Comparison of ENCODE assay signal across 1 cellular context in genomic region chr7:45111298-45112223, GRCh38.
TF ChIP-seq lines count a peak whose summit lies in the region.

TSS of gene TBRG4 (minus strand) at chr7:45111697. CDS start at chr7:45109237, 2,460 bp downstream.

TF ChIP-seq in GM12878, 131 proteins besides CTCF, POLR2A, EP300 and RAD21 (continued from another document and continues in another):
- no peak for TF ChIP-seq BCL3 (IDR thresholded peaks at IDR 0.05; ENCODE audit: borderline replicate concordance, insufficient read depth, low read depth, low read length, poor library complexity, severe bottlenecking)
- TF ChIP-seq NRF1 (conservative IDR thresholded peaks at IDR 0.05; ENCODE audit: low read depth, low read length) = no peak
- peak; percentile 27; the same call in 1 of the 2 replicates for TF ChIP-seq ATF2 (IDR thresholded peaks at IDR 0.05; ENCODE audit: low read length)
- peak; percentile 88 for TF ChIP-seq E4F1 (IDR thresholded peaks at IDR 0.05; ENCODE audit: borderline replicate concordance, partially characterized antibody)
- TF ChIP-seq HDAC2 (IDR thresholded peaks at IDR 0.05) = 0 out of 2 replicates have a peak, but pooled peaks have one; percentile 28
- TF ChIP-seq MYC (IDR thresholded peaks at IDR 0.05; ENCODE audit: insufficient read depth, insufficient read length, insufficient replicate concordance, low read length, severe bottlenecking) = peak; percentile 99
- no peak for TF ChIP-seq SPI1 (IDR thresholded peaks at IDR 0.05; ENCODE audit: borderline replicate concordance, insufficient read depth, low read depth, low read length)
- no peak for TF ChIP-seq RAD51 (IDR thresholded peaks at IDR 0.05)
- no peak for TF ChIP-seq SREBF1 (IDR thresholded peaks at IDR 0.05; ENCODE audit: low read length)
- TF ChIP-seq ASH2L (IDR thresholded peaks at IDR 0.05; ENCODE audit: borderline replicate concordance, low read depth) = no peak
- peak; percentile 98 for TF ChIP-seq POLR2AphosphoS5 (IDR thresholded peaks at IDR 0.05; ENCODE audit: low read length)
- TF ChIP-seq RFX5 (IDR thresholded peaks at IDR 0.05; ENCODE audit: low read depth, low read length) = no peak
- peak; percentile 90; the same call in 1 of the 2 replicates for TF ChIP-seq TAF1 (IDR thresholded peaks at IDR 0.05; ENCODE audit: borderline replicate concordance, low read depth, low read length)
- no peak; the same call in 1 of the 2 replicates for TF ChIP-seq BCL11A (IDR thresholded peaks at IDR 0.05; ENCODE audit: low read depth, low read length)
- TF ChIP-seq LARP7 (IDR thresholded peaks at IDR 0.05) = peak; percentile 90
- TF ChIP-seq BACH1 (IDR thresholded peaks at IDR 0.05; ENCODE audit: borderline replicate concordance) = peak; percentile 60
- TF ChIP-seq GATAD2B (conservative IDR thresholded peaks at IDR 0.05; ENCODE audit: low read depth) = peak; percentile 85
- peak; percentile 20; the same call in 1 of the 2 replicates for TF ChIP-seq SMARCA5 (IDR thresholded peaks at IDR 0.05)
- peak; percentile 10; the same call in 1 of the 2 replicates for TF ChIP-seq RUNX3 (IDR thresholded peaks at IDR 0.05; ENCODE audit: low read length)
- TF ChIP-seq BHLHE40 (IDR thresholded peaks at IDR 0.05; ENCODE audit: borderline replicate concordance in 1 of 2, low read depth in 2 of 2, low read length in 1 of 2) = peak; percentile 76 to 87; a peak in 3 of 4 replicates
- TF ChIP-seq PML (IDR thresholded peaks at IDR 0.05; ENCODE audit: low read length) = peak; percentile 94
- TF ChIP-seq ETV6 (conservative IDR thresholded peaks at IDR 0.05 in 1 of 2, IDR thresholded peaks at IDR 0.05 in 1 of 2; ENCODE audit: borderline replicate concordance in 1 of 2, low read depth in 1 of 2) = peak in 1 of 2 experiments; percentile 75; a peak in 1 of 4 replicates
- TF ChIP-seq FOXK2 (IDR thresholded peaks at IDR 0.05) = peak; percentile 62
- TF ChIP-seq NR2C1 (IDR thresholded peaks at IDR 0.05) = peak; percentile 69
- TF ChIP-seq CEBPZ (IDR thresholded peaks at IDR 0.05; ENCODE audit: low read depth, low read length) = no peak
- no peak for TF ChIP-seq SUPT20H (IDR thresholded peaks at IDR 0.05; ENCODE audit: borderline replicate concordance, control insufficient read depth, low read depth, low read length)
- no peak for TF ChIP-seq NFYA (IDR thresholded peaks at IDR 0.05; ENCODE audit: borderline replicate concordance, low read depth, low read length)
- TF ChIP-seq USF1 (IDR thresholded peaks at IDR 0.05; ENCODE audit: borderline replicate concordance, extremely low read length, insufficient read depth, low read depth, low read length) = peak; percentile 8
- peak; percentile 49 for TF ChIP-seq KLF5 (IDR thresholded peaks at IDR 0.05; ENCODE audit: partially characterized antibody)
- peak; percentile 87 for TF ChIP-seq ESRRA (IDR thresholded peaks at IDR 0.05; ENCODE audit: low read length)
- TF ChIP-seq ZSCAN29 (IDR thresholded peaks at IDR 0.05) = peak; percentile 71; the same call in 1 of the 2 replicates
- TF ChIP-seq MLLT1 (IDR thresholded peaks at IDR 0.05) = 0 out of 2 replicates have a peak, but pooled peaks have one; percentile 48
- peak; percentile 78 for TF ChIP-seq EED (IDR thresholded peaks at IDR 0.05; ENCODE audit: low read depth)
- no peak for TF ChIP-seq NFIC (IDR thresholded peaks at IDR 0.05; ENCODE audit: low read depth, low read length)
- peak; percentile 83; the same call in 1 of the 2 replicates for TF ChIP-seq NR2F1 (conservative IDR thresholded peaks at IDR 0.05)
- no peak for TF ChIP-seq TCF7 (IDR thresholded peaks at IDR 0.05; ENCODE audit: borderline replicate concordance)
- peak; percentile 82 for TF ChIP-seq ATF7 (IDR thresholded peaks at IDR 0.05; ENCODE audit: low read depth)
- TF ChIP-seq ZNF207 (IDR thresholded peaks at IDR 0.05; ENCODE audit: borderline replicate concordance) = peak; percentile 64
- TF ChIP-seq SREBF2 (IDR thresholded peaks at IDR 0.05; ENCODE audit: low read length) = 0 out of 2 replicates have a peak, but pooled peaks have one; percentile 32
- peak; percentile 91 for TF ChIP-seq ZBTB40 (IDR thresholded peaks at IDR 0.05; ENCODE audit: borderline replicate concordance)
- no peak for TF ChIP-seq WRNIP1 (IDR thresholded peaks at IDR 0.05; ENCODE audit: borderline replicate concordance, low read depth, low read length)
- no peak for TF ChIP-seq MTA3 (IDR thresholded peaks at IDR 0.05; ENCODE audit: borderline replicate concordance, low read length)
- peak; percentile 80 for TF ChIP-seq HCFC1 (IDR thresholded peaks at IDR 0.05; ENCODE audit: low read length)
- peak; percentile 88; the same call in 1 of the 2 replicates for TF ChIP-seq ATF3 (IDR thresholded peaks at IDR 0.05; ENCODE audit: borderline replicate concordance, extremely low read depth, low read depth, low read length)
- peak; percentile 58 for TF ChIP-seq PKNOX1 (IDR thresholded peaks at IDR 0.05)
- no peak for TF ChIP-seq ZBED1 (IDR thresholded peaks at IDR 0.05; ENCODE audit: borderline replicate concordance)
- peak; percentile 100 for TF ChIP-seq MXI1 (IDR thresholded peaks at IDR 0.05; ENCODE audit: low read depth, low read length)
